ENCODE assay signal across 10 cellular contexts in genomic region chr11:128448487-128448886, GRCh38.
DNase-seq lines count a peak whose midpoint lies in the region; ATAC-seq and TF ChIP-seq lines count a peak whose summit lies in the region.
"Had no signal": no experiment of that assay in that cellular context is flagged by ENCODE, and none has a peak within 500 bp of the region (broad histone marks: within the 10 kb centered on the region; RNA-seq: fewer than 3 reads in every experiment).

No MANE protein-coding gene starts in this region.

- no peak overlapping the region for H3K4me3 ChIP-seq in choroid plexus epithelial cell (ENCODE audit: low read depth, low read length)
- H3K4me3 ChIP-seq in dorsolateral prefrontal cortex, result no peak overlapping the region

- no peak for ATAC-seq in GM18498 (IDR thresholded peaks at IDR 0.05; ENCODE audit: unreplicated experiment)

- TF ChIP-seq CTCF in choroid plexus epithelial cell (conservative IDR thresholded peaks at IDR 0.05; ENCODE audit: low read depth, low read length) (peak; percentile 23), nephron (IDR thresholded peaks at IDR 0.05; ENCODE audit: unreplicated experiment in 3 of 3) (no peak), osteocyte (IDR thresholded peaks at IDR 0.05) (no peak), dorsolateral prefrontal cortex (IDR thresholded peaks at IDR 0.05 in 54 of 56, conservative IDR thresholded peaks at IDR 0.05 in 2 of 56; ENCODE audit: low read depth in 1 of 56, partially characterized antibody in 56 of 56) (no peak)

- H3K27me3 ChIP-seq in dorsolateral prefrontal cortex, result no peaks in the 10 kb centered on the region

- H3K27ac ChIP-seq in dorsolateral prefrontal cortex, result no peak overlapping the region

- DNase-seq in EL, result peak; percentile 68
- peak; percentile 91 to 96 for DNase-seq in NCI-H526 (lab: John Stamatoyannopoulos, UW)
- DNase-seq in choroid plexus epithelial cell (ENCODE audit: low read depth), result peak; percentile 89
- no peak for DNase-seq in osteocyte (ENCODE audit: extremely low spot score, unreplicated experiment)
- DNase-seq in dorsolateral prefrontal cortex, result no peak
- no peak for DNase-seq in cerebellum (ENCODE audit: low spot score)
- DNase-seq: GF-D8 had no signal

- H3K9me3 Mint-ChIP-seq in nephron (peaks cover 18% of the 10 kb centered on the region), osteocyte (ENCODE audit: unreplicated experiment) (peaks cover 10% of the 10 kb centered on the region)
- H3K9me3 Mint-ChIP-seq: IgD-negative memory B cell had no signal

- H3K4me3 Mint-ChIP-seq in nephron (no peak overlapping the region), osteocyte (ENCODE audit: unreplicated experiment) (no peak overlapping the region)

- H3K36me3 Mint-ChIP-seq in nephron (ENCODE audit: low read depth) (peaks cover 13% of the 10 kb centered on the region), osteocyte (ENCODE audit: unreplicated experiment) (no peaks in the 10 kb centered on the region)

- intact Hi-C loops in dorsolateral prefrontal cortex (cut with DNase I), result no loop called here

- H3K4me1 Mint-ChIP-seq in nephron, result peaks cover 19% of the 10 kb centered on the region
- H3K4me1 Mint-ChIP-seq in osteocyte (ENCODE audit: unreplicated experiment), result peaks cover 41% of the 10 kb centered on the region

- H3K27ac Mint-ChIP-seq in nephron (peak overlapping the region; percentile 41 to 98 (median 83)), osteocyte (ENCODE audit: unreplicated experiment) (no peak overlapping the region)
- H3K27ac Mint-ChIP-seq: IgD-negative memory B cell had no signal

- H3K27me3 Mint-ChIP-seq in nephron (ENCODE audit: low read depth) (no peaks in the 10 kb centered on the region), osteocyte (ENCODE audit: unreplicated experiment) (no peaks in the 10 kb centered on the region)
- H3K27me3 Mint-ChIP-seq: IgD-negative memory B cell had no signal

Comparison
In these comparisons a context has a peak if more than half of its experiments do, and no peak if none do; other contexts are left out.
1. DNase-seq: peak in EL (single experiment), NCI-H526 (2 of 2) and choroid plexus epithelial cell (single experiment); none in osteocyte (single experiment), dorsolateral prefrontal cortex (0 of 10) and cerebellum (single experiment).